Comparison of ENCODE assay signal across 14 cellular contexts in the genomic region with DNA sequence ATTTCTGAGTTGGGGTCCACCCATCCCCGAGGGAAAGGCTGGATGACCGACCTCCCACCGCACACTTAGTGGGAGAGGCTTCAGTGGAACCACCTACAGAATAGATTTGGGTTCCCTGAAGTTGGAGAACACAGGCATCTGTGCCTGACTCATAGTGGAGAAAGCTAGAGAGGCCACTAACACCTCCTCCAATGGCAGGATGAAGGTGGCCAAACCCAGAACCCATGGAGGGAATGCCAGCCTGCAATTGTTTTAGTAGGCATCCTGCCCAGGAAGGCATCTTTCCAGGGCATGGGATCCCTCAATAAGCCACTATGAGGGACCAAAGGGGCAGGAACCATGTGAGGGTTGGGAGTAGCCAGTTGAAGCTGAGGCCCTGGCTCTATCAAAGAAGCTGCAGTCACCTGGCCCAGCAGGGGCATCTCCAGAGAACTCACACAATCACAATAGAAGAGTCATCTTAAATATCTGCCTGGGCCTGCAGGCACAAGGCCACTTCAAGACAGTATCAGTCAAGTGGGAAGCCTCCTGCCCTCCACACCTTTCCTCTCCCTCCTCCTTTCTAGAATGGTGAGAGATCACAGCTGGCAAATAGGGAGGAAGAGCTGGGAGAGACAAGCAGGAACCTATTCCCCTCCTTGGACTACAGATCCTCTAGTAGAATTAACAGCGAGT.
DNase-seq lines count a peak whose midpoint lies in the region; ATAC-seq and TF ChIP-seq lines count a peak whose summit lies in the region.
"Had no signal": no experiment of that assay in that cellular context is flagged by ENCODE, and none has a peak within 500 bp of the region (broad histone marks: within the 10 kb centered on the region; RNA-seq: fewer than 3 reads in every experiment).

No MANE protein-coding gene starts in this region.

- intact Hi-C loops in mammary epithelial cell (cut with micrococcal nuclease), result no loop called here

- in situ Hi-C loops in mammary epithelial cell (cut with MboI; ENCODE audit: low sequenced_read_pairs in 2 of 2), result no loop called here

- no peak for TF ChIP-seq CTCF in mammary epithelial cell (conservative IDR thresholded peaks at IDR 0.05 in 1 of 2, IDR thresholded peaks at IDR 0.05 in 1 of 2; ENCODE audit: extremely low read depth in 1 of 2, insufficient read depth in 1 of 2, low read depth in 1 of 2, low read length in 2 of 2)

- H3K4me1 ChIP-seq in BLaER1, result peaks cover 14% of the 10 kb centered on the region
- peaks cover 29% of the 10 kb centered on the region for H3K4me1 ChIP-seq in mammary epithelial cell (ENCODE audit: insufficient read depth, low read length)
- H3K4me1 ChIP-seq: adrenal gland, stomach had no signal

- 28% methylated on average over 4 of the region's 4 CpGs for WGBS in mammary epithelial cell (ENCODE audit: low coverage, missing lambda C conversion rate)

- H3K36me3 ChIP-seq in BLaER1, result no peaks in the 10 kb centered on the region
- H3K36me3 ChIP-seq in mammary epithelial cell (ENCODE audit: insufficient read depth, low read length), result no peaks in the 10 kb centered on the region
- H3K36me3 ChIP-seq: adrenal gland, stomach had no signal

- no peak overlapping the region for H2AFZ ChIP-seq in mammary epithelial cell (ENCODE audit: low read depth, low read length)

- no peaks in the 10 kb centered on the region for H3K9me3 ChIP-seq in BLaER1
- H3K9me3 ChIP-seq in mammary epithelial cell (replicated peaks; ENCODE audit: insufficient read depth, low read length), result no peaks in the 10 kb centered on the region
- H3K9me3 ChIP-seq: adrenal gland, stomach had no signal

- ATAC-seq in HG02981 (IDR thresholded peaks at IDR 0.05; ENCODE audit: unreplicated experiment) (no peak), GM18520 (IDR thresholded peaks at IDR 0.05; ENCODE audit: unreplicated experiment) (no peak)
- ATAC-seq: activated CD4-positive, alpha-beta T cell treated with anti-CD3 and anti-CD28 coated beads for 36 hours had no signal

- H3K9ac ChIP-seq in BLaER1 (no peak overlapping the region), mammary epithelial cell (ENCODE audit: insufficient read depth, low read length) (no peak overlapping the region)

- dilution Hi-C loops in mammary epithelial cell (cut with HindIII; ENCODE audit: low sequenced_read_pairs), result loop anchor here (5.0 kb wide), 1 partner anchor 85 kb away; no protein-coding TSS in a partner anchor

- H4K20me1 ChIP-seq in BLaER1, result no peaks in the 10 kb centered on the region
- H4K20me1 ChIP-seq in mammary epithelial cell (ENCODE audit: insufficient read depth, low read length), result no peaks in the 10 kb centered on the region

- no peak overlapping the region for H3K27ac ChIP-seq in BLaER1
- H3K27ac ChIP-seq in mammary epithelial cell (ENCODE audit: insufficient read depth, low read depth, low read length), result peak overlapping the region; percentile 59
- H3K27ac ChIP-seq: adrenal gland, stomach had no signal

- CTCF ChIA-PET in mammary epithelial cell (lab: Charles Lee; ENCODE audit: low non-redundant PET), result interaction anchor here (0.6 kb wide), 1 partner anchor 329 kb away, joined by 4 read pairs; no protein-coding TSS in a partner anchor

- H3K27me3 ChIP-seq in BLaER1 (no peaks in the 10 kb centered on the region), mammary epithelial cell (ENCODE audit: insufficient read depth, low read length) (no peaks in the 10 kb centered on the region)
- H3K27me3 ChIP-seq: adrenal gland had no signal

- H3K79me2 ChIP-seq in mammary epithelial cell (ENCODE audit: insufficient read depth, low read length), result peaks cover 6% of the 10 kb centered on the region

- DNase-seq in NCI-H146 (lab: John Stamatoyannopoulos, UW) (peak; percentile 62), mammary epithelial cell (peak; percentile 55), medulla oblongata (ENCODE audit: extremely low spot score) (peak; percentile 86), NCI-H1105 treated with DMSO at 0.1 percent for 48 hours (lab: John Stamatoyannopoulos, UW) (no peak)
- DNase-seq in activated CD4-positive, alpha-beta T cell treated with anti-CD3 and anti-CD28 coated beads, Interleukin-2, amount 50 U/mL, for 4 hours, result no peak
- DNase-seq: activated CD4-positive, alpha-beta T cell treated with anti-CD3 and anti-CD28 coated beads for 36 hours; adrenal gland; GOT3; kidney glomerular epithelial cell; NK-92 treated with Interleukin-12 subunit alpha and Interleukin-12 subunit beta, amount 100 ng/mL, for 24 hours; stomach had no signal

- H3K4me3 ChIP-seq in BLaER1 (no peak overlapping the region), mammary epithelial cell (replicated peaks in 1 of 3; ENCODE audit: insufficient read depth in 1 of 3, low read depth in 2 of 3, low read length in 3 of 3) (no peak overlapping the region)
- H3K4me3 ChIP-seq: adrenal gland, stomach had no signal

- BruUV-seq in mammary epithelial cell (replicated peaks; lab: Mats Ljungman, UMichigan), result no TSS peak

- H3K4me2 ChIP-seq in BLaER1 (peak overlapping the region; percentile 56), mammary epithelial cell (ENCODE audit: insufficient read depth, low read depth, low read length) (peak overlapping the region; percentile 23)

Comparison
In these comparisons a context has a peak if more than half of its experiments do, and no peak if none do; other contexts are left out.
1. DNase-seq: peak in NCI-H146 (single experiment), mammary epithelial cell (single experiment) and medulla oblongata (single experiment); none in activated CD4-positive, alpha-beta T cell treated with anti-CD3 and anti-CD28 coated beads, Interleukin-2, amount 50 U/mL, for 4 hours (0 of 2) and NCI-H1105 treated with DMSO at 0.1 percent for 48 hours (single experiment).